Comparison of ENCODE assay signal across 33 cellular contexts in genomic region chr15:85088300-85088699, GRCh38.
A peak's percentile ranks its signal among the peaks of the same experiment; 100 is the strongest.
DNase-seq lines count a peak whose midpoint lies in the region; ATAC-seq, FAIRE-seq and TF ChIP-seq lines count a peak whose summit lies in the region.
"Had no signal": no experiment of that assay in that cellular context is flagged by ENCODE, and none has a peak within 500 bp of the region (broad histone marks: within the 10 kb centered on the region; RNA-seq: fewer than 3 reads in every experiment).

No MANE protein-coding gene starts in this region.

- H3K4me2 ChIP-seq in SK-N-SH = no peak overlapping the region
- H3K4me2 ChIP-seq: A549; BLaER1; BLaER1 treated with 17β-estradiol and CSF1 and Interleukin-3, amounts not matched to agents 10 nM and 100 nM had no signal

- no peaks in the 10 kb centered on the region for H3K79me2 ChIP-seq in SK-N-SH (ENCODE audit: insufficient read depth)

- no peak overlapping the region for H2AFZ ChIP-seq in SK-N-SH (ENCODE audit: low read depth)

- ATAC-seq in SK-N-SH treated with all-trans-retinoic acid at 6 μM for 48 hours = no peak
- ATAC-seq in sciatic nerve = no peak
- ATAC-seq: A549; CD8-positive, alpha-beta T cell had no signal

- H3F3A ChIP-seq in SK-N-SH (replicated peaks; ENCODE audit: insufficient read depth) = no peaks in the 10 kb centered on the region

- H3K4me3 ChIP-seq in SK-N-SH (ENCODE audit: low read depth in 2 of 2, low read length in 1 of 2) (no peak overlapping the region), HEK293 (ENCODE audit: low read depth, low read length) (no peak overlapping the region)
- H3K4me3 ChIP-seq: A549; BLaER1; BLaER1 treated with 17β-estradiol and CSF1 and Interleukin-3, amounts not matched to agents 10 nM and 100 nM had no signal

- no peaks in the 10 kb centered on the region for H3K9me2 ChIP-seq in SK-N-SH

- CTCF ChIA-PET in SK-N-SH (lab: Yijun Ruan, JAX) = no interaction called here
- CTCF ChIA-PET in HEK293 (lab: Yijun Ruan, JAX) = no interaction called here

- POLR2A ChIA-PET in SK-N-SH (lab: Yijun Ruan, JAX) = no interaction called here
- POLR2A ChIA-PET in HEK293 (lab: Yijun Ruan, JAX) = no interaction called here

- H3K27ac ChIP-seq in SK-N-SH (ENCODE audit: low read depth in 2 of 2, low read length in 1 of 2) (no peak overlapping the region), HEK293 (ENCODE audit: extremely low read depth, low read depth, low read length) (no peak overlapping the region)
- H3K27ac ChIP-seq: 22Rv1; A549; BLaER1; BLaER1 treated with 17β-estradiol and CSF1 and Interleukin-3, amounts not matched to agents 10 nM and 100 nM; C4-2B had no signal

- H3K36me3 ChIP-seq in SK-N-SH (replicated peaks in 1 of 2; ENCODE audit: control insufficient read depth in 1 of 2, insufficient read depth in 2 of 2, low read length in 1 of 2) = peaks cover 8 to 59% of the 10 kb centered on the region in 2 experiments
- H3K36me3 ChIP-seq in HEK293 (ENCODE audit: control insufficient read depth in 2 of 2, insufficient read depth in 1 of 2, low read length in 2 of 2) = peaks cover 31% of the 10 kb centered on the region in 2 experiments

- peaks cover 0 to 16% of the 10 kb centered on the region in 2 experiments; a peak in 1 of 4 replicates for H3K4me1 ChIP-seq in SK-N-SH (ENCODE audit: control insufficient read depth in 1 of 2, insufficient read depth in 2 of 2, low read depth in 1 of 2, low read length in 1 of 2)
- H3K4me1 ChIP-seq in HEK293 (ENCODE audit: control insufficient read depth, insufficient read depth, low read length) = no peaks in the 10 kb centered on the region
- H3K4me1 ChIP-seq: A549; BE2C; BLaER1; BLaER1 treated with 17β-estradiol and CSF1 and Interleukin-3, amounts not matched to agents 10 nM and 100 nM; Caco-2 had no signal

- H3K27me3 ChIP-seq in SK-N-SH (ENCODE audit: insufficient read depth) = no peaks in the 10 kb centered on the region
- H3K27me3 ChIP-seq: BE2C; BLaER1; BLaER1 treated with 17β-estradiol and CSF1 and Interleukin-3, amounts not matched to agents 10 nM and 100 nM had no signal

- no peaks in the 10 kb centered on the region for H4K20me1 ChIP-seq in SK-N-SH (ENCODE audit: insufficient read depth)
- H4K20me1 ChIP-seq: BLaER1; BLaER1 treated with 17β-estradiol and CSF1 and Interleukin-3, amounts not matched to agents 10 nM and 100 nM had no signal

- H3K9ac ChIP-seq in SK-N-SH = no peak overlapping the region
- H3K9ac ChIP-seq: BLaER1; BLaER1 treated with 17β-estradiol and CSF1 and Interleukin-3, amounts not matched to agents 10 nM and 100 nM had no signal

- peak; percentile 14 for FAIRE-seq in GM12892 (lab: Jason Lieb, UNC)
- FAIRE-seq: A204.1, D721Med had no signal

- TF ChIP-seq POLR2A in GM12892 (IDR thresholded peaks at IDR 0.05; ENCODE audit: low read depth, low read length) = no peak

- 77% methylated on average over 5 of the region's 5 CpGs for WGBS in SK-N-SH (ENCODE audit: low lambda C conversion rate)

- TF ChIP-seq CTCF in SK-N-SH (IDR thresholded peaks at IDR 0.05) (no peak), HEK293 (tag by site-specific recombination; IDR thresholded peaks at IDR 0.05) (no peak)

- DNase-seq in SK-N-SH (no peak), GM12892 (ENCODE audit: insufficient read length) (no peak), sciatic nerve (ENCODE audit: low spot score) (no peak), posterior cingulate gyrus (no peak)
- DNase-seq: 8988T; ACHN; AML-193; BE2C; C1 segment of cervical spinal cord; Caco-2; Calu3; CD4-positive, alpha-beta memory T cell; CD4-positive, alpha-beta T cell; CD4-positive, CD25-positive, alpha-beta regulatory T cell; CD8-positive, alpha-beta memory T cell; CD8-positive, alpha-beta T cell; COR-L47; DMS 273 treated with DMSO at 0.1 percent for 48 hours; DMS153; DMS53; DMS79; DMS79 treated with DMSO at 0.1 percent for 48 hours; DND-41; EL had no signal

- no peak for TF ChIP-seq RAD21 in SK-N-SH (IDR thresholded peaks at IDR 0.05; ENCODE audit: low read length)

- TF ChIP-seq EP300 in SK-N-SH (IDR thresholded peaks at IDR 0.05; ENCODE audit: borderline replicate concordance in 1 of 2, low read depth in 1 of 2, low read length in 1 of 2) = no peak

- H3K9me3 ChIP-seq in SK-N-SH = no peaks in the 10 kb centered on the region
- H3K9me3 ChIP-seq in HEK293 (ENCODE audit: control insufficient read depth, insufficient read depth, low read depth, low read length) = no peaks in the 10 kb centered on the region
- H3K9me3 ChIP-seq: BE2C, Caco-2 had no signal

- intact Hi-C loops in sciatic nerve (cut with DNase I) = no loop called here
- intact Hi-C loops in posterior cingulate gyrus (cut with DNase I) = no loop called here

TF ChIP-seq in SK-N-SH treated with all-trans-retinoic acid at 6 μM for 48 hours, 23 proteins besides CTCF, POLR2A, EP300 and RAD21:
- TF ChIP-seq CSDC2 (CRISPR knock-in tag; IDR thresholded peaks at IDR 0.05) = no peak
- TF ChIP-seq GLIS3 (CRISPR knock-in tag; IDR thresholded peaks at IDR 0.05) = no peak
- peak; percentile 98 for TF ChIP-seq ZNF8 (CRISPR knock-in tag; IDR thresholded peaks at IDR 0.05)

TF ChIP-seq in SK-N-SH, 30 proteins besides CTCF, POLR2A, EP300 and RAD21 (continues in another document):
- TF ChIP-seq SIN3A (IDR thresholded peaks at IDR 0.05; ENCODE audit: borderline replicate concordance, low read depth, low read length) (no peak), MAX (IDR thresholded peaks at IDR 0.05; ENCODE audit: low read depth) (no peak), ZBTB33 (IDR thresholded peaks at IDR 0.05; ENCODE audit: borderline replicate concordance, low read depth) (no peak), ELF1 (IDR thresholded peaks at IDR 0.05) (no peak), MXI1 (IDR thresholded peaks at IDR 0.05; ENCODE audit: low read depth, low read length) (no peak), FOXM1 (IDR thresholded peaks at IDR 0.05; ENCODE audit: low read depth) (no peak), NFIC (IDR thresholded peaks at IDR 0.05; ENCODE audit: borderline replicate concordance) (no peak), SMC3 (IDR thresholded peaks at IDR 0.05; ENCODE audit: low read depth, low read length) (no peak), MEF2A (IDR thresholded peaks at IDR 0.05; ENCODE audit: borderline replicate concordance, low read depth) (no peak), EZH2phosphoT487 (IDR thresholded peaks at IDR 0.05; ENCODE audit: borderline replicate concordance, low read depth) (no peak), TAF1 (IDR thresholded peaks at IDR 0.05; ENCODE audit: borderline replicate concordance, low read depth, low read length) (no peak)

TF ChIP-seq in HEK293, 187 proteins besides CTCF, POLR2A, EP300 and RAD21 (continues in another document):
- TF ChIP-seq ZNF548 (tag by site-specific recombination; IDR thresholded peaks at IDR 0.05) = no peak
- TF ChIP-seq ZNF654 (tag by site-specific recombination; IDR thresholded peaks at IDR 0.05; ENCODE audit: low read depth) = no peak
- TF ChIP-seq KLF10 (tag by site-specific recombination; IDR thresholded peaks at IDR 0.05) = no peak
- TF ChIP-seq ZNF513 (tag by site-specific recombination; IDR thresholded peaks at IDR 0.05) = no peak
- TF ChIP-seq SETDB1 (IDR thresholded peaks at IDR 0.05; ENCODE audit: insufficient read length, low read length) = no peak
- TF ChIP-seq PRDM10 (tag by site-specific recombination; IDR thresholded peaks at IDR 0.05) = no peak
- no peak for TF ChIP-seq ZNF140 (tag by site-specific recombination; IDR thresholded peaks at IDR 0.05)
- TF ChIP-seq GLI2 (tag by site-specific recombination; IDR thresholded peaks at IDR 0.05; ENCODE audit: borderline replicate concordance, low read depth) = no peak
- no peak for TF ChIP-seq ZNF623 (tag by site-specific recombination; IDR thresholded peaks at IDR 0.05)
- peak; percentile 48; the same call in 1 of the 2 replicates for TF ChIP-seq ZNF146 (tag by site-specific recombination; IDR thresholded peaks at IDR 0.05)
- no peak for TF ChIP-seq ZNF239 (tag by site-specific recombination; IDR thresholded peaks at IDR 0.05)
- TF ChIP-seq ZNF394 (tag by site-specific recombination; IDR thresholded peaks at IDR 0.05; ENCODE audit: borderline replicate concordance) = no peak
- no peak for TF ChIP-seq SCRT1 (tag by site-specific recombination; IDR thresholded peaks at IDR 0.05; ENCODE audit: borderline replicate concordance)
- no peak for TF ChIP-seq HOXC10 (CRISPR knock-in tag; IDR thresholded peaks at IDR 0.05)
